Comparison of ENCODE assay signal across 8 cellular contexts in the genomic region with DNA sequence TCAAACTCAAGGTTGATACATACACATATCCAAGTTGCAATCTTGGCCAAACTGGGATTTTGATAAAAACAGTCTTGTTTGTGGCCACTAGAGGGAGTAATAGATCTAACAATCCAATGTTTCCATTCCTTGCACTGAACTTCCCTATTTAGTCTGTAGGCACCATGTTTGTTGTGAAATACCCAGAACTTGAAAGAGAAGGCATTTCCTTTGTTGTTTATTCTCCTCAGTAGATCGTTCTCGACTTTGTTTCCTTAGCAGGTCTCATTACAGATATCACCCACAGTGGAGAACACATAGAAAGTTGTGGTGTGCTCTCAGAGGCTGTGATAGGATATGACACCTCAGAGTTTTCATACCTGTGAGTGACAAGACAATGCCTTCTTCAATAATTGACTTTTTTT.
DNase-seq lines count a peak whose midpoint lies in the region; ATAC-seq and TF ChIP-seq lines count a peak whose summit lies in the region.

No MANE protein-coding gene starts in this region.

- POLR2A ChIA-PET in MCF 10A (lab: Yijun Ruan, JAX) = interaction anchor here (0.7 to 2.2 kb wide), 9 partner anchors 45 to 142 kb away, joined by 3 to 59 read pairs (median 7); partner anchors contain the start of gene MXI1

- H3K4me1 Mint-ChIP-seq in MCF 10A (ENCODE audit: insufficient read depth, unreplicated experiment) = peaks cover 14% of the 10 kb centered on the region

- peak overlapping the region; percentile 58 for H3K27ac Mint-ChIP-seq in MCF 10A (ENCODE audit: low read depth, unreplicated experiment)

- peaks cover 6% of the 10 kb centered on the region; the same call in 1 of the 2 replicates for H3F3A ChIP-seq in OCI-LY1 (ENCODE audit: insufficient read depth, low read length)

- DNase-seq in Caki2 (ENCODE audit: low read depth) (peak; percentile 61), HT-29 (ENCODE audit: low spot score) (peak; percentile 83), MCF 10A (ENCODE audit: unreplicated experiment) (peak; percentile 74), iPS-NIHi7 (ENCODE audit: extremely low spot score) (peak; percentile 65), smooth muscle cell of the brain vasculature (ENCODE audit: low read depth, low spot score) (peak; percentile 37)

- in situ Hi-C loops in Caki2 (cut with HindIII; ENCODE audit: low pct_unique_long_range_greater_than_20kb, low sequenced_read_pairs) = no loop called here

- H3K27ac ChIP-seq in OCI-LY1 (ENCODE audit: low read depth, low read length, poor library complexity, severe bottlenecking) = peak overlapping the region; percentile 36

- H3K27me3 Mint-ChIP-seq in MCF 10A (ENCODE audit: insufficient read depth, unreplicated experiment) = no peaks in the 10 kb centered on the region

- no peak overlapping the region for H2AFZ ChIP-seq in OCI-LY1 (ENCODE audit: low read length)

- H3K4me2 ChIP-seq in OCI-LY1 (ENCODE audit: low read length) = peak overlapping the region; percentile 5; the same call in 1 of the 2 replicates

- H3K9ac ChIP-seq in OCI-LY1 (ENCODE audit: low read length) = no peak overlapping the region

- H4K20me1 ChIP-seq in OCI-LY1 (ENCODE audit: insufficient read depth, low read length) = no peaks in the 10 kb centered on the region

- H3K9me2 ChIP-seq in OCI-LY1 (ENCODE audit: low read depth, low read length) = no peaks in the 10 kb centered on the region

- CTCF ChIA-PET in MCF 10A (lab: Yijun Ruan, JAX) = interaction anchor here (0.6 to 8.8 kb wide), 47 partner anchors 10 to 255 kb away, joined by 3 to 120 read pairs (median 4); partner anchors contain the start of gene MXI1

- no peaks in the 10 kb centered on the region for H3K27me3 ChIP-seq in OCI-LY1 (ENCODE audit: insufficient read depth, low read length)

- H3K4me3 Mint-ChIP-seq in MCF 10A (ENCODE audit: unreplicated experiment) = no peak overlapping the region

- peaks cover 5% of the 10 kb centered on the region for H3K36me3 Mint-ChIP-seq in MCF 10A (ENCODE audit: insufficient read depth, unreplicated experiment)

- H3K9me3 Mint-ChIP-seq in MCF 10A (ENCODE audit: unreplicated experiment) = no peaks in the 10 kb centered on the region

- peaks cover 27% of the 10 kb centered on the region for H3K36me3 ChIP-seq in OCI-LY1 (ENCODE audit: insufficient read depth, low read length)

- no peak overlapping the region for H3K4me3 ChIP-seq in OCI-LY1 (ENCODE audit: low read depth, low read length, poor library complexity, severe bottlenecking)

- BruUV-seq in MCF 10A (replicated peaks; lab: Mats Ljungman, UMichigan) = no TSS peak

- ATAC-seq in GM19328 (IDR thresholded peaks at IDR 0.05; ENCODE audit: unreplicated experiment) (peak; percentile 38), HG03469 (IDR thresholded peaks at IDR 0.05; ENCODE audit: unreplicated experiment) (no peak)

- H3K9me3 ChIP-seq in OCI-LY1 (ENCODE audit: low read length) = no peaks in the 10 kb centered on the region

- intact Hi-C loops in MCF 10A (cut with micrococcal nuclease) = loop anchor here (1.0 kb wide), 3 partner anchors 89 to 253 kb away; no protein-coding TSS in a partner anchor

- TF ChIP-seq CTCF in OCI-LY1 (IDR thresholded peaks at IDR 0.05; ENCODE audit: low read length) (peak; percentile 83), MCF 10A (IDR thresholded peaks at IDR 0.05; ENCODE audit: unreplicated experiment) (peak; percentile 64)

- no peaks in the 10 kb centered on the region for H3K79me2 ChIP-seq in OCI-LY1 (ENCODE audit: insufficient read depth, low read length)

- H3K4me1 ChIP-seq in OCI-LY1 (ENCODE audit: insufficient read depth, low read length, severe bottlenecking) = peaks cover 16% of the 10 kb centered on the region
